In the genomic region with DNA sequence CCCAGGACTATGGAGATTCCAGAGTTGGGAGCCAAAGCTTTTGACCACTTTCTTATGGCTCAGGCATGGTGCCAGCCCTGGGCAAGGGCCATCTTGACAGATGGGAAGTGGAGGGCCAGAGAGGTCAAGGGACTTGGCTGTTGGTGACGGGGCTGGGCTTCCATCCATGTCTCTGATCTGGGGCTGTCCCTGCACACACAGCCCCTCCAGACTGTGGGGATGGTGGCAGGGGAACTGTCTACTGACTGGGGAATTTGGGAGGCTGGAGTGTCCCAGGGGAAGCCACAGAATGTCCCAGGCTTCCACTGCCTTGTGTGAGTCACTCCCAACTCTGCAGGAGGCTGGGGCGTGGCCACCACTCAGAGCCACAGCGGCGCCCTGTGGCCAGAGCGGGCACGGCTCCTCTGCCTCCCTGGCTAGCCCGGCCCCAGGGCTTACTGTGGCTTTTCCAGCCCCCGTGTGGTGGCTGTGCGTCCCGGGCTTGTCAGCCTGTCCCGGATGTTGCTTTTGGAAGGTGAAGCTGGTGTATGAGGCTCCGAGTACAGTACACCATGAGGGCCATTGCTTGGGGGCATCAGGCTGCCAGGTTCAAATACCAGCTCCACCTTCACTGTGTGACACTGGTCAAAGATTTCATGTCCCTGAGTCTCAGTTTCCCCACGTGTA, we compare ENCODE assay signal across 8 cellular contexts. TPM values are rescaled to one million over a fixed set of nuclear protein-coding genes. Genes with fewer than 3 reads are reported as not detected.
DNase-seq lines count a peak whose midpoint lies in the region; ATAC-seq, FAIRE-seq and TF ChIP-seq lines count a peak whose summit lies in the region.

No MANE protein-coding gene starts in this region.

- H3K27ac ChIP-seq in HCT116 (ENCODE audit: low read depth, low read length) (peak overlapping the region; percentile 78), mammary epithelial cell (ENCODE audit: insufficient read depth, low read depth, low read length) (no peak overlapping the region), keratinocyte (ENCODE audit: control insufficient read depth, insufficient read depth, low read length) (peak overlapping the region; percentile 46)

- peaks cover 5% of the 10 kb centered on the region for H3K9me1 ChIP-seq in keratinocyte (ENCODE audit: control insufficient read depth, extremely low read depth, insufficient read depth, low read length)

- H2AFZ ChIP-seq in HCT116 (ENCODE audit: low read depth, low read length, poor library complexity, severe bottlenecking) (no peak overlapping the region), mammary epithelial cell (ENCODE audit: low read depth, low read length) (no peak overlapping the region), keratinocyte (ENCODE audit: control insufficient read depth, low read length) (no peak overlapping the region)

- H4K20me1 ChIP-seq in HCT116 (ENCODE audit: insufficient read depth) (no peaks in the 10 kb centered on the region), mammary epithelial cell (ENCODE audit: insufficient read depth, low read length) (peaks cover 4% of the 10 kb centered on the region), keratinocyte (ENCODE audit: control insufficient read depth, extremely low read depth, insufficient read depth, low read length) (peaks cover 36% of the 10 kb centered on the region)

- peak; percentile 95 to 99 (median 97) for TF ChIP-seq CTCF in HCT116 (IDR thresholded peaks at IDR 0.05 in 2 of 3, conservative IDR thresholded peaks at IDR 0.05 in 1 of 3; ENCODE audit: borderline replicate concordance in 1 of 3, insufficient read depth in 1 of 3, low read depth in 2 of 3, low read length in 2 of 3)
- peak; percentile 98 for TF ChIP-seq CTCF in WI38 (IDR thresholded peaks at IDR 0.05; ENCODE audit: low read depth, low read length)
- peak; percentile 91 to 99 for TF ChIP-seq CTCF in mammary epithelial cell (conservative IDR thresholded peaks at IDR 0.05 in 1 of 2, IDR thresholded peaks at IDR 0.05 in 1 of 2; ENCODE audit: extremely low read depth in 1 of 2, insufficient read depth in 1 of 2, low read depth in 1 of 2, low read length in 2 of 2)
- peak; percentile 98 to 99 (median 99) for TF ChIP-seq CTCF in keratinocyte (optimal IDR thresholded peaks at IDR 0.05 in 1 of 3, IDR thresholded peaks at IDR 0.05 in 1 of 3, conservative IDR thresholded peaks at IDR 0.05 in 1 of 3; ENCODE audit: extremely low read depth in 1 of 3, insufficient read depth in 2 of 3, low read length in 3 of 3)

- intact Hi-C loops in HCT116 (cut with micrococcal nuclease): loop anchor here (1.0 to 10.0 kb wide), 3 partner anchors 29 to 49 kb away; no protein-coding TSS in a partner anchor
- intact Hi-C loops in mammary epithelial cell (cut with micrococcal nuclease): loop anchor here (1.0 kb wide), 2 partner anchors 28 to 47 kb away; a partner anchor contains a TSS

- no peaks in the 10 kb centered on the region for H3K9me3 ChIP-seq in HCT116 (ENCODE audit: control insufficient read depth in 1 of 2, insufficient read depth in 1 of 2, low read depth in 1 of 2, low read length in 2 of 2)
- H3K9me3 ChIP-seq in mammary epithelial cell (replicated peaks; ENCODE audit: insufficient read depth, low read length): no peaks in the 10 kb centered on the region
- H3K9me3 ChIP-seq in keratinocyte (ENCODE audit: control insufficient read depth, low read depth, low read length): no peaks in the 10 kb centered on the region

- dilution Hi-C loops in mammary epithelial cell (cut with HindIII; ENCODE audit: low sequenced_read_pairs): loop anchor here (5.0 kb wide), 3 partner anchors 33 to 87 kb away; a partner anchor contains a TSS
- dilution Hi-C loops in keratinocyte (cut with MboI; ENCODE audit: extremely low pct_ligation_motif_present, low sequenced_read_pairs): no loop called here

- peak; percentile 96 for ATAC-seq in HCT116
- no peak for ATAC-seq in GM19395 (IDR thresholded peaks at IDR 0.05; ENCODE audit: unreplicated experiment)

- TF ChIP-seq RAD21 in HCT116 (IDR thresholded peaks at IDR 0.05; ENCODE audit: low read depth): peak; percentile 78

- DNase-seq in G401 (ENCODE audit: low spot score) (peak; percentile 80), HCT116 (ENCODE audit: low read depth, low spot score) (peak; percentile 83), NCI-H1694 treated with DMSO at 0.1 percent for 48 hours (lab: John Stamatoyannopoulos, UW) (peak; percentile 82), mammary epithelial cell (peak; percentile 90), keratinocyte (ENCODE audit: low read depth, low spot score) (peak; percentile 63)
- DNase-seq in stimulated activated CD4-positive, alpha-beta T cell treated with anti-CD3 and anti-CD28 coated beads, Interleukin-12 subunit alpha, Interleukin-12 subunit beta, amount 100 ng/mL, for 24 hours (ENCODE audit: low read depth in 2 of 2): peak; percentile 65 to 85

- CTCF ChIA-PET in HCT116 (lab: Charles Lee) (interaction anchor here (0.6 to 2.2 kb wide), 10 partner anchors 9 to 70 kb away, joined by 3 to 13 read pairs (median 3); a partner anchor contains a TSS), mammary epithelial cell (lab: Charles Lee; ENCODE audit: low non-redundant PET) (no interaction called here)

- H3K4me3 ChIP-seq in HCT116 (replicated peaks in 1 of 2; ENCODE audit: low read depth in 1 of 2, low read length in 2 of 2): peak overlapping the region in 1 of 2 experiments; percentile 9; a peak in 1 of 4 replicates
- no peak overlapping the region for H3K4me3 ChIP-seq in WI38 (ENCODE audit: low read depth, low read length)
- H3K4me3 ChIP-seq in mammary epithelial cell (replicated peaks in 1 of 3; ENCODE audit: insufficient read depth in 1 of 3, low read depth in 2 of 3, low read length in 3 of 3): no peak overlapping the region
- H3K4me3 ChIP-seq in keratinocyte (ENCODE audit: control insufficient read depth in 2 of 3, extremely low read depth in 1 of 3, insufficient read depth in 2 of 3, low read depth in 1 of 3, low read length in 3 of 3): no peak overlapping the region

- in situ Hi-C loops in G401 (cut with HindIII; ENCODE audit: low sequenced_read_pairs): no loop called here
- in situ Hi-C loops in mammary epithelial cell (cut with MboI; ENCODE audit: low sequenced_read_pairs in 2 of 2): loop anchor here in 1 of 2 donors (5.0 kb wide), 1 partner anchor 47 kb away; no protein-coding TSS in a partner anchor

- POLR2A ChIA-PET in HCT116 (lab: Charles Lee): interaction anchor here (0.8 kb wide), 1 partner anchor 36 kb away, joined by 3 read pairs; no protein-coding TSS in a partner anchor

- H3K9ac ChIP-seq in HCT116 (ENCODE audit: low read length) (peak overlapping the region; percentile 59), mammary epithelial cell (ENCODE audit: insufficient read depth, low read length) (no peak overlapping the region), keratinocyte (ENCODE audit: control insufficient read depth, extremely low read depth, insufficient read depth, low read length) (peak overlapping the region; percentile 28)

- H3K4me2 ChIP-seq in HCT116 (ENCODE audit: low read length) (peak overlapping the region; percentile 71), mammary epithelial cell (ENCODE audit: insufficient read depth, low read depth, low read length) (peak overlapping the region; percentile 1), keratinocyte (ENCODE audit: control insufficient read depth, extremely low read depth, insufficient read depth, low read depth, low read length) (peak overlapping the region; percentile 25)

- 1% methylated on average over 10 of the region's 13 CpGs for WGBS in mammary epithelial cell (ENCODE audit: low coverage, missing lambda C conversion rate)

- H3K79me2 ChIP-seq in HCT116 (ENCODE audit: insufficient read depth, low read length) (no peaks in the 10 kb centered on the region), mammary epithelial cell (ENCODE audit: insufficient read depth, low read length) (peaks cover 56% of the 10 kb centered on the region), keratinocyte (ENCODE audit: control insufficient read depth, insufficient read depth, low read length) (peaks cover 30% of the 10 kb centered on the region)

- BruUV-seq in HCT116 (replicated peaks; lab: Mats Ljungman, UMichigan): no TSS peak
- BruUV-seq in mammary epithelial cell (replicated peaks; lab: Mats Ljungman, UMichigan): no TSS peak

- RAD21 ChIA-PET in HCT116 (lab: Charles Lee; ENCODE audit: low non-redundant PET in 1 of 2, low total read pairs in 2 of 2, uncharacterized antibody in 2 of 2, unreplicated experiment in 2 of 2): interaction anchor here in 1 of 2 experiments (0.6 kb wide), 1 partner anchor 116 kb away, joined by 3 read pairs; no protein-coding TSS in a partner anchor

- FAIRE-seq in keratinocyte (lab: Jason Lieb, UNC): peak; percentile 94

- H3K9me2 ChIP-seq in HCT116 (ENCODE audit: insufficient read depth): no peaks in the 10 kb centered on the region

- H3K36me3 ChIP-seq in HCT116 (ENCODE audit: control insufficient read depth in 1 of 2, insufficient read depth in 2 of 2, low read length in 2 of 2) (peaks cover 6 to 18% of the 10 kb centered on the region in 2 experiments; a peak in 3 of 4 replicates), mammary epithelial cell (ENCODE audit: insufficient read depth, low read length) (peaks cover 43% of the 10 kb centered on the region), keratinocyte (ENCODE audit: control insufficient read depth in 2 of 2, extremely low read depth in 1 of 2, insufficient read depth in 2 of 2, low read length in 2 of 2) (peaks cover 45 to 60% of the 10 kb centered on the region in 2 experiments)

- H3K4me1 ChIP-seq in HCT116 (ENCODE audit: control insufficient read depth in 1 of 2, insufficient read depth in 2 of 2, low read length in 2 of 2): peaks cover 13 to 18% of the 10 kb centered on the region in 2 experiments
- H3K4me1 ChIP-seq in mammary epithelial cell (ENCODE audit: insufficient read depth, low read length): peaks cover 24% of the 10 kb centered on the region
- H3K4me1 ChIP-seq in keratinocyte (ENCODE audit: control insufficient read depth, extremely low read depth, insufficient read depth, low read length): peaks cover 21% of the 10 kb centered on the region

- no peaks in the 10 kb centered on the region for H3K27me3 ChIP-seq in HCT116 (ENCODE audit: insufficient read depth, low read length)
- H3K27me3 ChIP-seq in mammary epithelial cell (ENCODE audit: insufficient read depth, low read length): no peaks in the 10 kb centered on the region
- no peaks in the 10 kb centered on the region for H3K27me3 ChIP-seq in keratinocyte (ENCODE audit: control insufficient read depth, extremely low read depth, insufficient read depth, low read length)

- no peak for TF ChIP-seq POLR2A in HCT116 (IDR thresholded peaks at IDR 0.05; ENCODE audit: borderline replicate concordance, extremely low read depth, insufficient read depth, insufficient read length)

RNA-seq across cellular contexts. Expression of a gene that starts 19.6 kb away (rescaled TPM):
- total RNA-seq in G401 (2014; rRNA removed; shearing (Covaris generic)): not detected in 2 replicates
- total RNA-seq in HCT116 (2021; ENCODE audit: unreplicated experiment) (0.47 TPM), mammary epithelial cell (not detected)
- 1.7 and 2.5 TPM in 2 replicates for polyA plus RNA-seq in HCT116 (2012)
- polyA plus RNA-seq in mammary epithelial cell (0.06 TPM), keratinocyte (0.10 TPM in 1 of 3 replicates, not detected in the others)
- polyA minus RNA-seq in mammary epithelial cell (not detected), keratinocyte (not detected in 3 replicates)
- polyA plus RNA-seq in keratinocyte (2011; ENCODE audit: low read depth): not detected
- polyA plus RNA-seq in keratinocyte (2011; cell fraction: cytosol; rRNA removed): not detected in 2 replicates
- polyA plus RNA-seq in keratinocyte (2011; cell fraction: nucleus; rRNA removed): not detected in 2 replicates
- polyA plus RNA-seq in keratinocyte (2012; ENCODE audit: low replicate concordance): 1.1 and 1.3 TPM in 2 replicates
- not detected for polyA minus RNA-seq in keratinocyte (2011; cell fraction: cytosol; rRNA and poly(A)+ RNA removed)
- not detected in 2 replicates for polyA minus RNA-seq in keratinocyte (2011; cell fraction: nucleus; rRNA and poly(A)+ RNA removed)

RNA-seq across cellular contexts. Expression of a gene that starts 19.7 kb away (rescaled TPM):
- total RNA-seq in G401 (2014; rRNA removed; shearing (Covaris generic)): 225 and 303 TPM in 2 replicates
- total RNA-seq in HCT116 (2021; ENCODE audit: unreplicated experiment) (107 TPM), mammary epithelial cell (10 to 100 TPM; 20.7 to 89.6 TPM)
- 118 and 140 TPM in 2 replicates for polyA plus RNA-seq in HCT116 (2012)
- polyA plus RNA-seq in mammary epithelial cell (142 TPM), keratinocyte (101 to 119 TPM (median 108 TPM) in 3 replicates)
- polyA minus RNA-seq in mammary epithelial cell (56.6 TPM), keratinocyte (27.4 to 51.5 TPM (median 28.7 TPM) in 3 replicates)
- polyA plus RNA-seq in keratinocyte (2011; ENCODE audit: low read depth): 78.4 TPM
- 112 and 167 TPM in 2 replicates for polyA plus RNA-seq in keratinocyte (2011; cell fraction: cytosol; rRNA removed)
- polyA plus RNA-seq in keratinocyte (2011; cell fraction: nucleus; rRNA removed): 53.2 and 59.8 TPM in 2 replicates
- 87.7 and 141 TPM in 2 replicates for polyA plus RNA-seq in keratinocyte (2012; ENCODE audit: low replicate concordance)
- polyA minus RNA-seq in keratinocyte (2011; cell fraction: cytosol; rRNA and poly(A)+ RNA removed): 52.4 TPM
- polyA minus RNA-seq in keratinocyte (2011; cell fraction: nucleus; rRNA and poly(A)+ RNA removed): 6.4 and 10.0 TPM in 2 replicates

RNA-seq across cellular contexts. Expression of a gene that starts 27.7 kb away (rescaled TPM):
- total RNA-seq in G401 (2014; rRNA removed; shearing (Covaris generic)): 20.4 and 27.6 TPM in 2 replicates
- 35.2 TPM for total RNA-seq in HCT116 (2021; ENCODE audit: unreplicated experiment)
- 21.2 and 31.8 TPM in 2 replicates for polyA plus RNA-seq in HCT116 (2012)
- 100 to 1,000 TPM; 247 to 249 TPM for total RNA-seq in mammary epithelial cell
- polyA plus RNA-seq in mammary epithelial cell: 129 TPM
- polyA minus RNA-seq in mammary epithelial cell: 299 TPM
- 42.8 to 108 TPM (median 65.0 TPM) in 3 replicates for polyA plus RNA-seq in keratinocyte
- polyA plus RNA-seq in keratinocyte (2011; ENCODE audit: low read depth): 129 TPM
- polyA plus RNA-seq in keratinocyte (2011; cell fraction: cytosol; rRNA removed): 66.6 and 126 TPM in 2 replicates
- 112 and 147 TPM in 2 replicates for polyA plus RNA-seq in keratinocyte (2011; cell fraction: nucleus; rRNA removed)
- 95.6 and 125 TPM in 2 replicates for polyA plus RNA-seq in keratinocyte (2012; ENCODE audit: low replicate concordance)
- polyA minus RNA-seq in keratinocyte: 103 to 224 TPM (median 138 TPM) in 3 replicates
- 245 TPM for polyA minus RNA-seq in keratinocyte (2011; cell fraction: cytosol; rRNA and poly(A)+ RNA removed)
- polyA minus RNA-seq in keratinocyte (2011; cell fraction: nucleus; rRNA and poly(A)+ RNA removed): 113 and 133 TPM in 2 replicates

RNA-seq across cellular contexts. Expression of a gene that starts 50.5 kb away (rescaled TPM):
- total RNA-seq in G401 (2014; rRNA removed; shearing (Covaris generic)): not detected in 2 replicates
- total RNA-seq in HCT116 (2021; ENCODE audit: unreplicated experiment): not detected
- polyA plus RNA-seq in HCT116 (2012): 0.04 and 0.18 TPM in 2 replicates
- 10 to 100 TPM in 1 of 2 donors, not detected in 1; 10.7 TPM for total RNA-seq in mammary epithelial cell
- polyA plus RNA-seq in mammary epithelial cell: not detected
- polyA minus RNA-seq in mammary epithelial cell: not detected
- not detected in 3 replicates for polyA plus RNA-seq in keratinocyte
- not detected for polyA plus RNA-seq in keratinocyte (2011; ENCODE audit: low read depth)
- polyA plus RNA-seq in keratinocyte (2011; cell fraction: cytosol; rRNA removed): not detected in 2 replicates
- not detected in 2 replicates for polyA plus RNA-seq in keratinocyte (2011; cell fraction: nucleus; rRNA removed)
- 0.18 TPM in 1 of 2 replicates, not detected in the other for polyA plus RNA-seq in keratinocyte (2012; ENCODE audit: low replicate concordance)
- not detected in 3 replicates for polyA minus RNA-seq in keratinocyte
- not detected for polyA minus RNA-seq in keratinocyte (2011; cell fraction: cytosol; rRNA and poly(A)+ RNA removed)
- polyA minus RNA-seq in keratinocyte (2011; cell fraction: nucleus; rRNA and poly(A)+ RNA removed): not detected in 2 replicates

Comparison
In these comparisons a context has a peak if more than half of its experiments do, and no peak if none do; other contexts are left out.
1. H3K4me2 ChIP-seq: peak in every context shown above with its lines; median percentile 71 in HCT116; 25 in keratinocyte; 1 in mammary epithelial cell.